Comparison of ENCODE assay signal across 15 cellular contexts in the genomic region with DNA sequence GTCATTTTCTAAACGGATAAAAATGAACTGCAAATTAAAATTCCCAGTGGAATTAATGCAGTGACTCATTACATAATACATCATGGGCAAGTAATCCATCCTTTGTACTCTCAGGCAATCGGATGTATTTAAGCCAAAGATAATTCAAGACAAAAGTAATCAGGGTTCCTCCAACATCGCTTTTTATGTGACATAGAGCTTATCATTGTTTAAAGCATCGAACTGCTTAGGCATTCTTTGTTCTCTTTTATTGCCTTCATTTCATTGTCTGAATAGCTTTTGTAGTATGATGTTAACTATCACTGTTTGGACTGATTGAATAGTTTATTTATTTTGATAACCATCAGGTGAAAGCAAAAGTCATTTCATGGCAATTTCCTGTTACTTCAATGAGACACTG.
"Had no signal": no experiment of that assay in that cellular context is flagged by ENCODE, and none has a peak within 500 bp of the region (broad histone marks: within the 10 kb centered on the region; RNA-seq: fewer than 3 reads in every experiment).

No MANE protein-coding gene starts in this region.

- DNase-seq: activated B cell treated with CpG ODN at 0.5 μM for 24 hours; activated CD4-positive, alpha-beta T cell treated with anti-CD3 and anti-CD28 coated beads, Interleukin-2, amount 10 ng/mL, durations not matched to agents 24 days and 14 days; activated naive CD4-positive, alpha-beta T cell treated with anti-CD3 and anti-CD28 coated beads, Interleukin-2, amount 50 U/mL, for 16 hours; adrenal gland; central memory CD4-positive, alpha-beta T cell; effector memory CD8-positive, alpha-beta T cell; hypothalamus; posterior cingulate gyrus; right cardiac atrium; thyroid gland; uterus had no signal

- H3K27ac Mint-ChIP-seq: activated B cell treated with CpG ODN at 0.5 μM for 24 hours; activated CD4-positive, alpha-beta T cell treated with anti-CD3 and anti-CD28 coated beads, Interleukin-2, amount 10 ng/mL, durations not matched to agents 24 days and 14 days; activated T-helper 17 cell treated with anti-CD3 and anti-CD28 coated beads, Interleukin-2, amount 50 U/mL, for 72 hours; effector memory CD8-positive, alpha-beta T cell; mesothelial cell of epicardium had no signal

- H3K4me1 Mint-ChIP-seq: activated B cell treated with CpG ODN at 0.5 μM for 24 hours; activated CD4-positive, alpha-beta T cell treated with anti-CD3 and anti-CD28 coated beads, Interleukin-2, amount 10 ng/mL, durations not matched to agents 24 days and 14 days; activated T-helper 17 cell treated with anti-CD3 and anti-CD28 coated beads, Interleukin-2, amount 50 U/mL, for 72 hours; mesothelial cell of epicardium had no signal

- H3K27me3 Mint-ChIP-seq: activated B cell treated with CpG ODN at 0.5 μM for 24 hours; activated CD4-positive, alpha-beta T cell treated with anti-CD3 and anti-CD28 coated beads, Interleukin-2, amount 10 ng/mL, durations not matched to agents 24 days and 14 days had no signal

- H3K4me3 ChIP-seq: adrenal gland, coronary artery, smooth muscle cell, thyroid gland, uterus had no signal

- H3K4me1 ChIP-seq: adrenal gland, thyroid gland, uterus had no signal

- H3K4me2 ChIP-seq: smooth muscle cell had no signal

- H3K9me3 Mint-ChIP-seq: effector memory CD8-positive, alpha-beta T cell had no signal

- H3K27me3 ChIP-seq: adrenal gland, thyroid gland, uterus had no signal

- H3K9me3 ChIP-seq: adrenal gland, thyroid gland, uterus had no signal

- H3K36me3 ChIP-seq: adrenal gland, thyroid gland, uterus had no signal

- H3K27ac ChIP-seq: adrenal gland, coronary artery, thyroid gland, uterus had no signal

- H3K4me3 Mint-ChIP-seq: activated B cell treated with CpG ODN at 0.5 μM for 24 hours; activated CD4-positive, alpha-beta T cell treated with anti-CD3 and anti-CD28 coated beads, Interleukin-2, amount 10 ng/mL, durations not matched to agents 24 days and 14 days; activated T-helper 17 cell treated with anti-CD3 and anti-CD28 coated beads, Interleukin-2, amount 50 U/mL, for 72 hours; effector memory CD8-positive, alpha-beta T cell; mesothelial cell of epicardium had no signal

- ATAC-seq: activated T-helper 17 cell treated with anti-CD3 and anti-CD28 coated beads, Interleukin-2, amount 50 U/mL, for 72 hours; effector memory CD8-positive, alpha-beta T cell; right cardiac atrium had no signal

- H3K36me3 Mint-ChIP-seq: mesothelial cell of epicardium had no signal
